Comparison of ENCODE assay signal across 9 cellular contexts in genomic region chr19:58380037-58380735, GRCh38. TPM values are rescaled to one million over a fixed set of nuclear protein-coding genes. Genes with fewer than 3 reads are reported as not detected.
DNase-seq lines count a peak whose midpoint lies in the region; ATAC-seq and TF ChIP-seq lines count a peak whose summit lies in the region.
"Had no signal": no experiment of that assay in that cellular context is flagged by ENCODE, and none has a peak within 500 bp of the region (broad histone marks: within the 10 kb centered on the region; RNA-seq: fewer than 3 reads in every experiment).

No MANE protein-coding gene starts in this region.

- intact Hi-C loops in lower lobe of right lung (cut with DNase I): no loop called here
- intact Hi-C loops in upper lobe of right lung (cut with DNase I): no loop called here

- DNase-seq in AG04449 (ENCODE audit: low read depth, low spot score) (no peak), astrocyte of the spinal cord (ENCODE audit: low read depth, low spot score) (no peak), lower lobe of right lung (no peak), upper lobe of right lung (no peak), HPDE6-E6E7 (ENCODE audit: extremely low spot score) (no peak), NCI-H526 (lab: John Stamatoyannopoulos, UW) (no peak), SHP77 treated with DMSO at 0.1 percent for 48 hours (lab: John Stamatoyannopoulos, UW) (no peak)

- H3K27ac ChIP-seq in HEK293 (ENCODE audit: extremely low read depth, low read depth, low read length) (peak overlapping the region; percentile 87), lower lobe of right lung (peak overlapping the region; percentile 94), upper lobe of right lung (peak overlapping the region; percentile 92)

- ATAC-seq in lower lobe of right lung: no peak
- no peak for ATAC-seq in upper lobe of right lung

- no peaks in the 10 kb centered on the region for H3K36me3 ChIP-seq in HEK293 (ENCODE audit: control insufficient read depth in 2 of 2, insufficient read depth in 1 of 2, low read length in 2 of 2)
- no peaks in the 10 kb centered on the region for H3K36me3 ChIP-seq in lower lobe of right lung
- no peaks in the 10 kb centered on the region for H3K36me3 ChIP-seq in upper lobe of right lung

- H3K4me3 ChIP-seq in AG04449 (ENCODE audit: low read depth, low read length): peak overlapping the region; percentile 82
- H3K4me3 ChIP-seq in HEK293 (ENCODE audit: low read depth, low read length): peak overlapping the region; percentile 83
- H3K4me3 ChIP-seq in astrocyte of the spinal cord (ENCODE audit: low read depth, low read length): peak overlapping the region; percentile 80
- H3K4me3 ChIP-seq in lower lobe of right lung: peak overlapping the region; percentile 85
- peak overlapping the region; percentile 67 for H3K4me3 ChIP-seq in upper lobe of right lung

- POLR2A ChIA-PET in AG04449 (lab: Yijun Ruan, JAX): interaction anchor here (0.6 to 1.1 kb wide), 3 partner anchors 11 to 18 kb away, joined by 3 to 5 read pairs (median 3); partner anchors contain the start of gene ZNF497
- POLR2A ChIA-PET in HEK293 (lab: Yijun Ruan, JAX): interaction anchor here (0.8 to 1.5 kb wide), 4 partner anchors 13 to 163 kb away, joined by 3 to 13 read pairs (median 4); partner anchors contain the start of genes TRIM28, ZNF497 and ZNF584

- in situ Hi-C loops in astrocyte of the spinal cord (cut with HindIII; ENCODE audit: low sequenced_read_pairs): no loop called here

- H3K27me3 ChIP-seq in lower lobe of right lung (ENCODE audit: low read depth) (no peaks in the 10 kb centered on the region), upper lobe of right lung (no peaks in the 10 kb centered on the region)

- no peaks in the 10 kb centered on the region for H3K9me3 ChIP-seq in HEK293 (ENCODE audit: control insufficient read depth, insufficient read depth, low read depth, low read length)
- H3K9me3 ChIP-seq in lower lobe of right lung: no peaks in the 10 kb centered on the region
- H3K9me3 ChIP-seq in upper lobe of right lung: no peaks in the 10 kb centered on the region

- H3K4me1 ChIP-seq in HEK293 (ENCODE audit: control insufficient read depth, insufficient read depth, low read length) (peaks cover 6% of the 10 kb centered on the region; the same call in 1 of the 2 replicates), lower lobe of right lung (peaks cover 23% of the 10 kb centered on the region), upper lobe of right lung (peaks cover 15% of the 10 kb centered on the region)

- no peak for TF ChIP-seq CTCF in AG04449 (IDR thresholded peaks at IDR 0.05; ENCODE audit: insufficient read depth, low read length, missing control alignments)
- TF ChIP-seq CTCF in HEK293 (tag by site-specific recombination; IDR thresholded peaks at IDR 0.05): no peak; the same call in 1 of the 2 replicates
- no peak for TF ChIP-seq CTCF in astrocyte of the spinal cord (IDR thresholded peaks at IDR 0.05; ENCODE audit: low read depth, low read length)
- no peak for TF ChIP-seq CTCF in lower lobe of right lung (IDR thresholded peaks at IDR 0.05)
- TF ChIP-seq CTCF in upper lobe of right lung (IDR thresholded peaks at IDR 0.05): no peak

- CTCF ChIA-PET in AG04449 (lab: Yijun Ruan, JAX): interaction anchor here (1.1 kb wide), 2 partner anchors 15 to 201 kb away, joined by 3 read pairs; no protein-coding TSS in a partner anchor
- CTCF ChIA-PET in HEK293 (lab: Yijun Ruan, JAX): interaction anchor here (0.7 to 1.1 kb wide), 3 partner anchors 28 to 139 kb away, joined by 3 to 6 read pairs (median 4); partner anchors contain the start of genes ZBTB45 and ZNF584

TF ChIP-seq in HEK293, 187 proteins besides CTCF, POLR2A, EP300 and RAD21 (continues in another document):
- TF ChIP-seq ZNF600 (tag by site-specific recombination; IDR thresholded peaks at IDR 0.05) (no peak), ZNF324 (tag by site-specific recombination; IDR thresholded peaks at IDR 0.05) (no peak), ZNF792 (tag by site-specific recombination; IDR thresholded peaks at IDR 0.05) (0 out of 2 replicates have a peak, but pooled peaks have one; percentile 64), ZNF777 (tag by site-specific recombination; IDR thresholded peaks at IDR 0.05; ENCODE audit: borderline replicate concordance) (0 out of 2 replicates have a peak, but pooled peaks have one; percentile 83), ZNF280D (tag by site-specific recombination; IDR thresholded peaks at IDR 0.05) (0 out of 2 replicates have a peak, but pooled peaks have one; percentile 52), ZNF518A (tag by site-specific recombination; conservative IDR thresholded peaks at IDR 0.05; ENCODE audit: low read depth) (peak; percentile 64; the same call in 1 of the 2 replicates), ZBTB17 (tag by site-specific recombination; IDR thresholded peaks at IDR 0.05) (peak; percentile 71; the same call in 1 of the 2 replicates), BCL11B (tag by site-specific recombination; IDR thresholded peaks at IDR 0.05; ENCODE audit: low read depth) (peak; percentile 59; the same call in 1 of the 2 replicates), ZNF169 (tag by site-specific recombination; IDR thresholded peaks at IDR 0.05) (no peak), WT1 (tag by site-specific recombination; IDR thresholded peaks at IDR 0.05) (peak; percentile 39; the same call in 1 of the 2 replicates), ZSCAN23 (tag by site-specific recombination; IDR thresholded peaks at IDR 0.05) (0 out of 2 replicates have a peak, but pooled peaks have one; percentile 45)

RNA-seq across cellular contexts. Expression of gene ZNF837, which starts 0.6 kb away (rescaled TPM):
- total RNA-seq in lower lobe of right lung: 1.2 TPM
- 1.6 TPM for total RNA-seq in upper lobe of right lung

RNA-seq across cellular contexts. Expression of gene RPS5, which starts 6.9 kb away (rescaled TPM):
- total RNA-seq in lower lobe of right lung (770 TPM), upper lobe of right lung (721 TPM)

RNA-seq across cellular contexts. Expression of gene RNF225, which starts 15.3 kb away (rescaled TPM):
- not detected for total RNA-seq in lower lobe of right lung
- 0.55 TPM for total RNA-seq in upper lobe of right lung
- total RNA-seq: lung microvascular endothelial cell had no signal

RNA-seq across cellular contexts. Expression of gene ZNF497, which starts 17.6 kb away (rescaled TPM):
- total RNA-seq in lower lobe of right lung (2.5 TPM), upper lobe of right lung (1.4 TPM)

RNA-seq across cellular contexts. Expression of gene A1BG, which starts 26.9 kb away (rescaled TPM):
- total RNA-seq in lower lobe of right lung: 14.0 TPM
- 12.7 TPM for total RNA-seq in upper lobe of right lung
